In genomic region chr1:81549588-81550127, GRCh38 we compare ENCODE assay signal across 9 cellular contexts.
A peak's percentile ranks its signal among the peaks of the same experiment; 100 is the strongest.
DNase-seq lines count a peak whose midpoint lies in the region; ATAC-seq, FAIRE-seq and TF ChIP-seq lines count a peak whose summit lies in the region.
"Had no signal": no experiment of that assay in that cellular context is flagged by ENCODE, and none has a peak within 500 bp of the region (broad histone marks: within the 10 kb centered on the region; RNA-seq: fewer than 3 reads in every experiment).

No MANE protein-coding gene starts in this region.

- peaks cover 35% of the 10 kb centered on the region for H3K4me1 Mint-ChIP-seq in astrocyte (ENCODE audit: low read depth, unreplicated experiment)
- no peaks in the 10 kb centered on the region for H3K4me1 Mint-ChIP-seq in stimulated activated effector memory CD8-positive, alpha-beta T cell treated with anti-CD3 and anti-CD28 coated beads, Interleukin-12 subunit alpha, Interleukin-12 subunit beta, amount 100 ng/mL, for 72 hours

- H3K36me3 ChIP-seq in astrocyte (ENCODE audit: insufficient read depth, low read length): no peaks in the 10 kb centered on the region

- no peak overlapping the region for H3K4me3 Mint-ChIP-seq in astrocyte (ENCODE audit: unreplicated experiment)
- H3K4me3 Mint-ChIP-seq in stimulated activated effector memory CD8-positive, alpha-beta T cell treated with anti-CD3 and anti-CD28 coated beads, Interleukin-12 subunit alpha, Interleukin-12 subunit beta, amount 100 ng/mL, for 72 hours: no peak overlapping the region
- H3K4me3 Mint-ChIP-seq: dendritic cell treated with granulocyte-macrophage colony-stimulating factor and Interleukin-4, amounts not matched to agents 40 ng/mL and 50 ng/mL, for 4 days had no signal

- H3K27ac Mint-ChIP-seq in astrocyte (ENCODE audit: unreplicated experiment): peak overlapping the region; percentile 42
- no peak overlapping the region for H3K27ac Mint-ChIP-seq in stimulated activated effector memory CD8-positive, alpha-beta T cell treated with anti-CD3 and anti-CD28 coated beads, Interleukin-12 subunit alpha, Interleukin-12 subunit beta, amount 100 ng/mL, for 72 hours
- H3K27ac Mint-ChIP-seq: dendritic cell treated with granulocyte-macrophage colony-stimulating factor and Interleukin-4, amounts not matched to agents 40 ng/mL and 50 ng/mL, for 4 days had no signal

- FAIRE-seq in astrocyte (lab: Jason Lieb, UNC): peak; percentile 50

- peak; percentile 48 for TF ChIP-seq CTCF in astrocyte (IDR thresholded peaks at IDR 0.05; ENCODE audit: insufficient read depth, low read depth, low read length)

- H3K4me1 ChIP-seq in astrocyte (ENCODE audit: insufficient read depth, low read length): no peaks in the 10 kb centered on the region

- H2AFZ ChIP-seq in astrocyte (ENCODE audit: low read depth, low read length): no peak overlapping the region

- no peak overlapping the region for H3K9ac ChIP-seq in astrocyte (ENCODE audit: low read length)

- DNase-seq in SIG-M5 treated with dmso at 0.1 percent for 504 hours (lab: John Stamatoyannopoulos, UW; ENCODE audit: unreplicated experiment): peak; percentile 18
- no peak for DNase-seq in SIG-M5 (lab: John Stamatoyannopoulos, UW)
- peak; percentile 43 for DNase-seq in NCI-H146 treated with DMSO at 0.1 percent for 48 hours (lab: John Stamatoyannopoulos, UW; ENCODE audit: unreplicated experiment)
- DNase-seq in astrocyte (ENCODE audit: low read depth): peak; percentile 19
- DNase-seq in left kidney (ENCODE audit: low read depth, low spot score): peak; percentile 70
- no peak for DNase-seq in stimulated activated effector memory CD8-positive, alpha-beta T cell treated with anti-CD3 and anti-CD28 coated beads, Interleukin-12 subunit alpha, Interleukin-12 subunit beta, amount 100 ng/mL, for 72 hours (ENCODE audit: low spot score in 2 of 2)
- no peak for DNase-seq in activated gamma-delta T cell (lab: John Stamatoyannopoulos, UW)

- H3K9me3 ChIP-seq in astrocyte (ENCODE audit: insufficient read depth, low read depth, low read length): no peaks in the 10 kb centered on the region

- H3K79me2 ChIP-seq in astrocyte (ENCODE audit: insufficient read depth, low read length): no peaks in the 10 kb centered on the region

- no peak overlapping the region for H3K4me2 ChIP-seq in astrocyte (ENCODE audit: low read length)

- no peaks in the 10 kb centered on the region for H4K20me1 ChIP-seq in astrocyte (ENCODE audit: insufficient read depth, low read length)

- H3K4me3 ChIP-seq in astrocyte (ENCODE audit: insufficient read depth, low read depth, low read length): no peak overlapping the region

- peaks cover 2% of the 10 kb centered on the region for H3K27me3 Mint-ChIP-seq in astrocyte (ENCODE audit: low read depth, unreplicated experiment)
- H3K27me3 Mint-ChIP-seq: dendritic cell treated with granulocyte-macrophage colony-stimulating factor and Interleukin-4, amounts not matched to agents 40 ng/mL and 50 ng/mL, for 4 days had no signal

- no peaks in the 10 kb centered on the region for H3K9me3 Mint-ChIP-seq in astrocyte (ENCODE audit: unreplicated experiment)
- H3K9me3 Mint-ChIP-seq in stimulated activated effector memory CD8-positive, alpha-beta T cell treated with anti-CD3 and anti-CD28 coated beads, Interleukin-12 subunit alpha, Interleukin-12 subunit beta, amount 100 ng/mL, for 72 hours: peaks cover 10% of the 10 kb centered on the region
- H3K9me3 Mint-ChIP-seq: dendritic cell treated with granulocyte-macrophage colony-stimulating factor and Interleukin-4, amounts not matched to agents 40 ng/mL and 50 ng/mL, for 4 days had no signal

- H3K27me3 ChIP-seq in astrocyte (ENCODE audit: insufficient read depth, low read length): no peaks in the 10 kb centered on the region

- ATAC-seq in HG02852 (IDR thresholded peaks at IDR 0.05; ENCODE audit: unreplicated experiment): peak; percentile 40
- ATAC-seq in stimulated activated effector memory CD8-positive, alpha-beta T cell treated with anti-CD3 and anti-CD28 coated beads, Interleukin-12 subunit alpha, Interleukin-12 subunit beta, amount 100 ng/mL, for 72 hours: no peak

- H3K36me3 Mint-ChIP-seq in astrocyte (ENCODE audit: low read depth, unreplicated experiment): no peaks in the 10 kb centered on the region
- H3K36me3 Mint-ChIP-seq in stimulated activated effector memory CD8-positive, alpha-beta T cell treated with anti-CD3 and anti-CD28 coated beads, Interleukin-12 subunit alpha, Interleukin-12 subunit beta, amount 100 ng/mL, for 72 hours: no peaks in the 10 kb centered on the region

- no peak overlapping the region for H3K27ac ChIP-seq in astrocyte (ENCODE audit: low read depth, low read length)

Comparison
In these comparisons a context has a peak if more than half of its experiments do, and no peak if none do; other contexts are left out.
1. DNase-seq: peak in SIG-M5 treated with dmso at 0.1 percent for 504 hours (single experiment), NCI-H146 treated with DMSO at 0.1 percent for 48 hours (single experiment), astrocyte (single experiment) and left kidney (single experiment); none in SIG-M5 (single experiment), stimulated activated effector memory CD8-positive, alpha-beta T cell treated with anti-CD3 and anti-CD28 coated beads, Interleukin-12 subunit alpha, Interleukin-12 subunit beta, amount 100 ng/mL, for 72 hours (0 of 2) and activated gamma-delta T cell (single experiment).